Comparison of ENCODE assay signal across 9 cellular contexts in genomic region chr1:184163674-184164470, GRCh38.
DNase-seq lines count a peak whose midpoint lies in the region; ATAC-seq and TF ChIP-seq lines count a peak whose summit lies in the region.
"Had no signal": no experiment of that assay in that cellular context is flagged by ENCODE, and none has a peak within 500 bp of the region (broad histone marks: within the 10 kb centered on the region; RNA-seq: fewer than 3 reads in every experiment).

No MANE protein-coding gene starts in this region.

- no peaks in the 10 kb centered on the region for H4K20me1 ChIP-seq in osteoblast (ENCODE audit: insufficient read depth, low read length)

- no peak overlapping the region for H3K4me3 ChIP-seq in osteoblast (ENCODE audit: insufficient read depth, low read length)

- intact Hi-C loops in natural killer cell (cut with micrococcal nuclease) = no loop called here
- intact Hi-C loops in activated CD4-positive, alpha-beta memory T cell treated with anti-CD3 and anti-CD28 coated beads for 36 hours (cut with micrococcal nuclease) = loop anchor here (5.0 to 10.0 kb wide), 5 partner anchors 38 to 529 kb away; partner anchors contain the start of gene ARPC5

- H3K27me3 Mint-ChIP-seq in natural killer cell treated with Interleukin-12 subunit alpha and Interleukin-12 subunit beta and Interleukin-15 and Interleukin-18, amount 100 ng/mL, for 72 hours = no peaks in the 10 kb centered on the region
- H3K27me3 Mint-ChIP-seq in natural killer cell (ENCODE audit: low read depth in 2 of 2) = peaks cover 0 to under 1% of the 10 kb centered on the region in 2 donors
- H3K27me3 Mint-ChIP-seq in activated CD4-positive, alpha-beta memory T cell treated with anti-CD3 and anti-CD28 coated beads for 36 hours = peaks cover 1% of the 10 kb centered on the region

- no peak for DNase-seq in natural killer cell treated with Interleukin-12 subunit alpha and Interleukin-12 subunit beta and Interleukin-15 and Interleukin-18, amount 100 ng/mL, for 72 hours (ENCODE audit: low spot score)
- DNase-seq in natural killer cell (no peak), osteoblast (ENCODE audit: insufficient read length, low spot score, missing footprints) (peak; percentile 83), anterior cingulate cortex (lab: John Stamatoyannopoulos, UW) (no peak), NCI-H524 treated with DMSO at 0.1 percent for 48 hours (lab: John Stamatoyannopoulos, UW) (no peak)
- peak; percentile 31 for DNase-seq in activated CD4-positive, alpha-beta memory T cell treated with anti-CD3 and anti-CD28 coated beads for 36 hours
- no peak for DNase-seq in activated naive CD4-positive, alpha-beta T cell treated with anti-CD3 and anti-CD28 coated beads, Interleukin-2, amount 50 U/mL, for 72 hours (ENCODE audit: low spot score in 2 of 2)
- DNase-seq: DND-41 had no signal

- H3K79me2 ChIP-seq in osteoblast (ENCODE audit: insufficient read depth, low read length) = no peaks in the 10 kb centered on the region

- H3K4me3 Mint-ChIP-seq in natural killer cell treated with Interleukin-12 subunit alpha and Interleukin-12 subunit beta and Interleukin-15 and Interleukin-18, amount 100 ng/mL, for 72 hours = peak overlapping the region; percentile 68
- H3K4me3 Mint-ChIP-seq in natural killer cell = no peak overlapping the region
- no peak overlapping the region for H3K4me3 Mint-ChIP-seq in activated CD4-positive, alpha-beta memory T cell treated with anti-CD3 and anti-CD28 coated beads for 36 hours

- H3K9me3 ChIP-seq in osteoblast (ENCODE audit: low read depth, low read length) = no peaks in the 10 kb centered on the region

- CTCF ChIA-PET in activated CD4-positive, alpha-beta memory T cell treated with anti-CD3 and anti-CD28 coated beads for 36 hours (lab: Charles Lee) = no interaction called here

- H3K36me3 ChIP-seq in osteoblast (ENCODE audit: insufficient read depth, low read length) = no peaks in the 10 kb centered on the region

- H3K4me1 ChIP-seq in osteoblast (ENCODE audit: insufficient read depth, low read length) = peaks cover 26% of the 10 kb centered on the region

- no peak overlapping the region for H3K4me2 ChIP-seq in osteoblast (ENCODE audit: insufficient read depth, low read length)

- peak in 1 of 2 donors; percentile 44 for ATAC-seq in natural killer cell treated with Interleukin-12 subunit alpha and Interleukin-12 subunit beta and Interleukin-15 and Interleukin-18, amount 100 ng/mL, for 72 hours
- ATAC-seq in natural killer cell = no peak
- ATAC-seq in HG03097 (IDR thresholded peaks at IDR 0.05; ENCODE audit: low FRiP score, unreplicated experiment) = peak; percentile 58
- no peak for ATAC-seq in activated naive CD4-positive, alpha-beta T cell treated with anti-CD3 and anti-CD28 coated beads, Interleukin-2, amount 50 U/mL, for 72 hours

- peaks cover 22% of the 10 kb centered on the region in 2 donors for H3K4me1 Mint-ChIP-seq in natural killer cell treated with Interleukin-12 subunit alpha and Interleukin-12 subunit beta and Interleukin-15 and Interleukin-18, amount 100 ng/mL, for 72 hours (ENCODE audit: low read depth in 2 of 2)
- H3K4me1 Mint-ChIP-seq in natural killer cell = peaks cover 0 to 11% of the 10 kb centered on the region in 2 donors
- peaks cover 14% of the 10 kb centered on the region for H3K4me1 Mint-ChIP-seq in activated CD4-positive, alpha-beta memory T cell treated with anti-CD3 and anti-CD28 coated beads for 36 hours (ENCODE audit: low read depth)

- no peaks in the 10 kb centered on the region for H3K9me3 Mint-ChIP-seq in natural killer cell treated with Interleukin-12 subunit alpha and Interleukin-12 subunit beta and Interleukin-15 and Interleukin-18, amount 100 ng/mL, for 72 hours
- no peaks in the 10 kb centered on the region for H3K9me3 Mint-ChIP-seq in natural killer cell
- peaks cover 6% of the 10 kb centered on the region for H3K9me3 Mint-ChIP-seq in activated CD4-positive, alpha-beta memory T cell treated with anti-CD3 and anti-CD28 coated beads for 36 hours
- H3K9me3 Mint-ChIP-seq in activated naive CD4-positive, alpha-beta T cell treated with anti-CD3 and anti-CD28 coated beads, Interleukin-2, amount 50 U/mL, for 72 hours = no peaks in the 10 kb centered on the region

- POLR2A ChIA-PET in activated CD4-positive, alpha-beta memory T cell treated with anti-CD3 and anti-CD28 coated beads for 36 hours (lab: Charles Lee) = interaction anchor here (0.6 kb wide), 1 partner anchor 98 kb away, joined by 6 read pairs; no protein-coding TSS in a partner anchor

- TF ChIP-seq CTCF in natural killer cell (IDR thresholded peaks at IDR 0.05) (no peak), osteoblast (IDR thresholded peaks at IDR 0.05; ENCODE audit: extremely low read depth, low read depth, low read length) (no peak)

- H3K27ac Mint-ChIP-seq in natural killer cell treated with Interleukin-12 subunit alpha and Interleukin-12 subunit beta and Interleukin-15 and Interleukin-18, amount 100 ng/mL, for 72 hours = no peak overlapping the region
- no peak overlapping the region for H3K27ac Mint-ChIP-seq in natural killer cell
- no peak overlapping the region for H3K27ac Mint-ChIP-seq in activated CD4-positive, alpha-beta memory T cell treated with anti-CD3 and anti-CD28 coated beads for 36 hours
- H3K27ac Mint-ChIP-seq in activated naive CD4-positive, alpha-beta T cell treated with anti-CD3 and anti-CD28 coated beads, Interleukin-2, amount 50 U/mL, for 72 hours = no peak overlapping the region

- H3K27ac ChIP-seq in osteoblast (ENCODE audit: low read depth, low read length) = peak overlapping the region; percentile 64

- peaks cover 2% of the 10 kb centered on the region for H3K36me3 Mint-ChIP-seq in natural killer cell treated with Interleukin-12 subunit alpha and Interleukin-12 subunit beta and Interleukin-15 and Interleukin-18, amount 100 ng/mL, for 72 hours
- no peaks in the 10 kb centered on the region for H3K36me3 Mint-ChIP-seq in natural killer cell
- H3K36me3 Mint-ChIP-seq in activated CD4-positive, alpha-beta memory T cell treated with anti-CD3 and anti-CD28 coated beads for 36 hours = no peaks in the 10 kb centered on the region
- H3K36me3 Mint-ChIP-seq in activated naive CD4-positive, alpha-beta T cell treated with anti-CD3 and anti-CD28 coated beads, Interleukin-2, amount 50 U/mL, for 72 hours = no peaks in the 10 kb centered on the region

- no peak overlapping the region for H2AFZ ChIP-seq in osteoblast (ENCODE audit: low read length)

- no peaks in the 10 kb centered on the region for H3K27me3 ChIP-seq in osteoblast (ENCODE audit: insufficient read depth, low read length)

Comparison
In these comparisons a context has a peak if more than half of its experiments do, and no peak if none do; other contexts are left out.
1. DNase-seq: peak in activated CD4-positive, alpha-beta memory T cell treated with anti-CD3 and anti-CD28 coated beads for 36 hours (single experiment) and osteoblast (single experiment); none in natural killer cell treated with Interleukin-12 subunit alpha and Interleukin-12 subunit beta and Interleukin-15 and Interleukin-18, amount 100 ng/mL, for 72 hours (single experiment), natural killer cell (single experiment), activated naive CD4-positive, alpha-beta T cell treated with anti-CD3 and anti-CD28 coated beads, Interleukin-2, amount 50 U/mL, for 72 hours (0 of 2), anterior cingulate cortex (0 of 58) and NCI-H524 treated with DMSO at 0.1 percent for 48 hours (single experiment).